ENCODE assay signal across 19 cellular contexts in the genomic region with DNA sequence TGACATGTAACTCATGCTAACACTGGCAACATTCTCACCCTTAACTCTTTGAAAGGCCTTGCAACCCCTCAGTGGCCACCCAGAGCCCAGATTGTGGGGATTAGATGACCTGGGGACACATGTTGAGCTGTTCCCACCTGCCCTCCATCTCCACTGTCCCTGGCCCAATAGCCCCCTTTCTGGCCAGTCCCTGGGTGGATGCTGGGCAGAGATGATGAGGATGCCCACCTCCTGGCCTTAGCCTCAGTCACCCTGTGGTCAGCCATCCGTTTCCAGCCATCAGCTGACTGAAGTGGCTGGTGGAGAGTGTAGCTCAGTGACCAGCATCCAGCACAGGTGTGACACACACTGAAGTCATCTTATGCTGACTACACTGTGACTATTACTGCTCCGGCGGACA. TPM values are rescaled to one million over a fixed set of nuclear protein-coding genes. Genes with fewer than 3 reads are reported as not detected.
DNase-seq lines count a peak whose midpoint lies in the region; TF ChIP-seq lines count a peak whose summit lies in the region.
"Had no signal": no experiment of that assay in that cellular context is flagged by ENCODE, and none has a peak within 500 bp of the region (broad histone marks: within the 10 kb centered on the region; RNA-seq: fewer than 3 reads in every experiment).

No MANE protein-coding gene starts in this region.

- H3K36me3 ChIP-seq in Karpas-422 (ENCODE audit: insufficient read depth, low read length): no peaks in the 10 kb centered on the region
- H3K36me3 ChIP-seq in GM23248 (ENCODE audit: low read depth): no peaks in the 10 kb centered on the region
- H3K36me3 ChIP-seq: BE2C, HAP-1 had no signal

- no peak overlapping the region for H3K4me3 ChIP-seq in Karpas-422 (ENCODE audit: low read length)
- no peak overlapping the region for H3K4me3 ChIP-seq in GM23248
- H3K4me3 ChIP-seq: HAP-1, K562 had no signal

- no peak overlapping the region for H3K27ac Mint-ChIP-seq in endothelial cell (ENCODE audit: unreplicated experiment)
- no peak overlapping the region for H3K27ac Mint-ChIP-seq in osteocyte (ENCODE audit: unreplicated experiment)
- H3K27ac Mint-ChIP-seq in activated CD4-positive, alpha-beta memory T cell treated with anti-CD3 and anti-CD28 coated beads for 36 hours: no peak overlapping the region
- H3K27ac Mint-ChIP-seq: CD8-positive, alpha-beta memory T cell had no signal

- CTCF ChIA-PET in activated CD4-positive, alpha-beta memory T cell treated with anti-CD3 and anti-CD28 coated beads for 36 hours (lab: Charles Lee): no interaction called here

- no peaks in the 10 kb centered on the region for H3F3A ChIP-seq in GM23248 (ENCODE audit: insufficient read depth)

- no peaks in the 10 kb centered on the region for H3K27me3 ChIP-seq in Karpas-422 (ENCODE audit: low read length)
- H3K27me3 ChIP-seq in GM23248 (replicated peaks; ENCODE audit: insufficient read depth): no peaks in the 10 kb centered on the region
- H3K27me3 ChIP-seq: BE2C had no signal

- no peak for TF ChIP-seq CTCF in GM13976 (IDR thresholded peaks at IDR 0.05; ENCODE audit: borderline replicate concordance, control extremely low read depth, extremely low read depth, insufficient read depth, missing control alignments)
- TF ChIP-seq CTCF in endothelial cell (IDR thresholded peaks at IDR 0.05; ENCODE audit: unreplicated experiment): no peak
- TF ChIP-seq CTCF in osteocyte (IDR thresholded peaks at IDR 0.05): no peak

- no peaks in the 10 kb centered on the region for H3K4me1 ChIP-seq in Karpas-422 (ENCODE audit: low read length)
- H3K4me1 ChIP-seq in GM23248 (ENCODE audit: insufficient read depth): no peaks in the 10 kb centered on the region
- H3K4me1 ChIP-seq: BE2C, HAP-1 had no signal

- intact Hi-C loops in activated CD4-positive, alpha-beta memory T cell treated with anti-CD3 and anti-CD28 coated beads for 36 hours (cut with micrococcal nuclease): no loop called here

- in situ Hi-C loops in GM13976 (cut with MboI; ENCODE audit: low sequenced_read_pairs, unreplicated experiment): no loop called here
- in situ Hi-C loops in GM23248 (cut with MboI): no loop called here

- H3K9ac ChIP-seq in Karpas-422 (ENCODE audit: low read length) (no peak overlapping the region), GM23248 (no peak overlapping the region)

- H3K27ac ChIP-seq in Karpas-422 (ENCODE audit: low read length): no peak overlapping the region
- no peak overlapping the region for H3K27ac ChIP-seq in GM23248
- H3K27ac ChIP-seq: HL-60 had no signal

- H3K4me3 Mint-ChIP-seq in endothelial cell (ENCODE audit: unreplicated experiment): peak overlapping the region; percentile 56
- no peak overlapping the region for H3K4me3 Mint-ChIP-seq in osteocyte (ENCODE audit: unreplicated experiment)
- H3K4me3 Mint-ChIP-seq in activated CD4-positive, alpha-beta memory T cell treated with anti-CD3 and anti-CD28 coated beads for 36 hours: no peak overlapping the region
- H3K4me3 Mint-ChIP-seq: CD4-positive, CD25-positive, alpha-beta regulatory T cell; CD8-positive, alpha-beta memory T cell had no signal

- DNase-seq in GM13976 (ENCODE audit: low spot score) (peak; percentile 11), Karpas-422 (peak; percentile 25), endothelial cell (ENCODE audit: low spot score) (no peak), osteocyte (ENCODE audit: extremely low spot score, unreplicated experiment) (peak; percentile 79), GM23248 (no peak)
- no peak for DNase-seq in effector CD8-positive, alpha-beta T cell (lab: John Stamatoyannopoulos, UW)
- no peak for DNase-seq in activated CD4-positive, alpha-beta memory T cell treated with anti-CD3 and anti-CD28 coated beads for 36 hours
- DNase-seq: ACHN; BE2C; C1 segment of cervical spinal cord; CD4-positive, CD25-positive, alpha-beta regulatory T cell; CD8-positive, alpha-beta memory T cell; COR-L47; GDM1; IMR-90 had no signal

- H2AFZ ChIP-seq in Karpas-422 (ENCODE audit: low read length) (no peak overlapping the region), GM23248 (no peak overlapping the region)

- 44 to 56% methylated on average over 3 of the region's 3 CpGs for WGBS in GM23248 (ENCODE audit: low coverage in 1 of 2, low lambda C conversion rate in 2 of 2, missing lambda C conversion rate in 2 of 2), 2 experiments

- H3K9me3 Mint-ChIP-seq in endothelial cell (ENCODE audit: unreplicated experiment) (peaks cover 67% of the 10 kb centered on the region), osteocyte (ENCODE audit: unreplicated experiment) (peaks cover 52% of the 10 kb centered on the region)
- peaks cover 7% of the 10 kb centered on the region for H3K9me3 Mint-ChIP-seq in activated CD4-positive, alpha-beta memory T cell treated with anti-CD3 and anti-CD28 coated beads for 36 hours

- H3K9me2 ChIP-seq in Karpas-422 (replicated peaks; ENCODE audit: insufficient read depth, low read length): no peaks in the 10 kb centered on the region
- H3K9me2 ChIP-seq in GM23248 (ENCODE audit: insufficient read depth): no peaks in the 10 kb centered on the region

- H3K36me3 Mint-ChIP-seq in endothelial cell (ENCODE audit: low read depth, unreplicated experiment): peaks cover 42% of the 10 kb centered on the region
- peaks cover 3% of the 10 kb centered on the region for H3K36me3 Mint-ChIP-seq in osteocyte (ENCODE audit: unreplicated experiment)
- H3K36me3 Mint-ChIP-seq in activated CD4-positive, alpha-beta memory T cell treated with anti-CD3 and anti-CD28 coated beads for 36 hours: no peaks in the 10 kb centered on the region
- H3K36me3 Mint-ChIP-seq: CD4-positive, CD25-positive, alpha-beta regulatory T cell had no signal

- H3K4me2 ChIP-seq in Karpas-422 (ENCODE audit: low read depth, low read length, poor library complexity, severe bottlenecking): no peak overlapping the region
- no peak overlapping the region for H3K4me2 ChIP-seq in GM23248 (ENCODE audit: unreplicated experiment)

- H3K9me3 ChIP-seq in Karpas-422 (ENCODE audit: low read length) (peaks cover 9% of the 10 kb centered on the region; the same call in 1 of the 2 replicates), GM23248 (ENCODE audit: low read depth) (no peaks in the 10 kb centered on the region)

- H3K79me2 ChIP-seq in Karpas-422 (ENCODE audit: low read length) (no peaks in the 10 kb centered on the region), GM23248 (ENCODE audit: insufficient read depth) (no peaks in the 10 kb centered on the region)

- H3K27me3 Mint-ChIP-seq in endothelial cell (ENCODE audit: unreplicated experiment): peaks cover 31% of the 10 kb centered on the region
- no peaks in the 10 kb centered on the region for H3K27me3 Mint-ChIP-seq in osteocyte (ENCODE audit: unreplicated experiment)
- H3K27me3 Mint-ChIP-seq in activated CD4-positive, alpha-beta memory T cell treated with anti-CD3 and anti-CD28 coated beads for 36 hours: peaks cover 2% of the 10 kb centered on the region
- H3K27me3 Mint-ChIP-seq: CD4-positive, CD25-positive, alpha-beta regulatory T cell had no signal

- POLR2A ChIA-PET in activated CD4-positive, alpha-beta memory T cell treated with anti-CD3 and anti-CD28 coated beads for 36 hours (lab: Charles Lee): no interaction called here

- no peaks in the 10 kb centered on the region for H3K4me1 Mint-ChIP-seq in endothelial cell (ENCODE audit: unreplicated experiment)
- H3K4me1 Mint-ChIP-seq in osteocyte (ENCODE audit: unreplicated experiment): no peaks in the 10 kb centered on the region
- H3K4me1 Mint-ChIP-seq in activated CD4-positive, alpha-beta memory T cell treated with anti-CD3 and anti-CD28 coated beads for 36 hours (ENCODE audit: low read depth): no peaks in the 10 kb centered on the region
- H3K4me1 Mint-ChIP-seq: CD8-positive, alpha-beta memory T cell had no signal

- no peaks in the 10 kb centered on the region for H4K20me1 ChIP-seq in Karpas-422 (ENCODE audit: insufficient read depth, low read depth, low read length)
- H4K20me1 ChIP-seq in GM23248 (ENCODE audit: insufficient read depth): no peaks in the 10 kb centered on the region

RNA-seq across cellular contexts. Expression of a gene that starts 4.7 kb away (rescaled TPM):
- not detected in 2 replicates for total RNA-seq in Karpas-422 (2014; rRNA removed; shearing (Covaris generic); ENCODE audit: low replicate concordance)
- not detected for total RNA-seq in endothelial cell (ENCODE audit: unreplicated experiment)
- not detected in 2 replicates for total RNA-seq in osteocyte
- total RNA-seq in GM23248 (2014; rRNA removed; shearing (Covaris generic)): not detected in 2 replicates
- polyA plus RNA-seq in GM23248 (2016; fragmentation: Nextera tagmentation; extraction: Ambion mirVana): not detected in 2 replicates
- not detected for total RNA-seq in activated CD4-positive, alpha-beta memory T cell treated with anti-CD3 and anti-CD28 coated beads for 36 hours
- total RNA-seq: CD4-positive, CD25-positive, alpha-beta regulatory T cell; CD8-positive, alpha-beta memory T cell; H4; IMR-90; K562 had no signal
- polyA plus RNA-seq: CD4-positive, CD25-positive, alpha-beta regulatory T cell; CD8-positive, alpha-beta memory T cell; IMR-90; K562 had no signal

RNA-seq across cellular contexts. Expression of a gene that starts 49.7 kb away (rescaled TPM):
- 10.7 and 12.3 TPM in 2 replicates for total RNA-seq in Karpas-422 (2014; rRNA removed; shearing (Covaris generic); ENCODE audit: low replicate concordance)
- total RNA-seq in endothelial cell (ENCODE audit: unreplicated experiment) (35.8 TPM), osteocyte (19.1 and 25.0 TPM in 2 replicates)
- 18.8 and 24.5 TPM in 2 replicates for total RNA-seq in GM23248 (2014; rRNA removed; shearing (Covaris generic))
- polyA plus RNA-seq in GM23248 (2016; fragmentation: Nextera tagmentation; extraction: Ambion mirVana): 11.9 and 13.9 TPM in 2 replicates
- total RNA-seq in activated CD4-positive, alpha-beta memory T cell treated with anti-CD3 and anti-CD28 coated beads for 36 hours: 10 to 100 TPM in 1 of 2 experiments, 1 to 10 TPM in 1; 9.2 to 11.8 TPM

Comparison
In these comparisons a context has a peak if more than half of its experiments do, and no peak if none do; other contexts are left out.
1. DNase-seq: peak in GM13976 (single experiment), Karpas-422 (single experiment) and osteocyte (single experiment); none in endothelial cell (single experiment), effector CD8-positive, alpha-beta T cell (single experiment), GM23248 (single experiment) and activated CD4-positive, alpha-beta memory T cell treated with anti-CD3 and anti-CD28 coated beads for 36 hours (single experiment).